In genomic region chr11:112852141-112852853, GRCh38 we compare ENCODE assay signal across 19 cellular contexts.
DNase-seq lines count a peak whose midpoint lies in the region; ATAC-seq and TF ChIP-seq lines count a peak whose summit lies in the region.
"Had no signal": no experiment of that assay in that cellular context is flagged by ENCODE, and none has a peak within 500 bp of the region (broad histone marks: within the 10 kb centered on the region; RNA-seq: fewer than 3 reads in every experiment).

No MANE protein-coding gene starts in this region.

- no peaks in the 10 kb centered on the region for H3K36me3 ChIP-seq in GM23248 (ENCODE audit: low read depth)
- H3K36me3 ChIP-seq in RWPE2 (ENCODE audit: low read depth): no peaks in the 10 kb centered on the region
- no peaks in the 10 kb centered on the region for H3K36me3 ChIP-seq in mesenchymal stem cell (ENCODE audit: control insufficient read depth in 1 of 2, insufficient read depth in 2 of 2, low read depth in 1 of 2, low read length in 2 of 2)
- no peaks in the 10 kb centered on the region for H3K36me3 ChIP-seq in left lung
- no peaks in the 10 kb centered on the region for H3K36me3 ChIP-seq in A673 (ENCODE audit: insufficient read depth, low read length, poor library complexity, severe bottlenecking)
- no peaks in the 10 kb centered on the region for H3K36me3 ChIP-seq in ascending aorta
- H3K36me3 ChIP-seq: gastroesophageal sphincter, thyroid gland had no signal

- BruUV-seq in A673 (replicated peaks; lab: Mats Ljungman, UMichigan): no TSS peak

- H3K27ac ChIP-seq in GM23248 (no peak overlapping the region), RWPE2 (ENCODE audit: poor library complexity, severe bottlenecking) (no peak overlapping the region), mesenchymal stem cell (ENCODE audit: low read length, poor library complexity, severe bottlenecking) (no peak overlapping the region), left lung (no peak overlapping the region), A673 (ENCODE audit: low read depth, low read length, poor library complexity, severe bottlenecking) (no peak overlapping the region), ascending aorta (no peak overlapping the region)
- H3K27ac ChIP-seq: gastroesophageal sphincter, thyroid gland had no signal

- TF ChIP-seq CTCF in RWPE2 (IDR thresholded peaks at IDR 0.05; ENCODE audit: poor library complexity, severe bottlenecking) (no peak), fibroblast of mammary gland (conservative IDR thresholded peaks at IDR 0.05; ENCODE audit: control insufficient read depth, insufficient read depth, low read depth, low read length) (no peak), left lung (IDR thresholded peaks at IDR 0.05) (no peak), A673 (conservative IDR thresholded peaks at IDR 0.05; ENCODE audit: low read depth, low read length) (no peak), ascending aorta (IDR thresholded peaks at IDR 0.05) (no peak)

- no peak overlapping the region for H2BK5ac ChIP-seq in mesenchymal stem cell (ENCODE audit: low read depth, low read length, poor library complexity, severe bottlenecking)

- CTCF ChIA-PET in A673 (lab: Charles Lee): no interaction called here

- peak; percentile 64 for DNase-seq in GM23248
- DNase-seq in RWPE2 (ENCODE audit: low spot score): no peak
- peak; percentile 56 for DNase-seq in fibroblast of mammary gland (ENCODE audit: low read depth)
- no peak for DNase-seq in mesenchymal stem cell
- no peak for DNase-seq in left lung
- no peak for DNase-seq in DMS153 (lab: John Stamatoyannopoulos, UW)
- DNase-seq in A673 (ENCODE audit: low spot score): no peak
- no peak for DNase-seq in ascending aorta (ENCODE audit: low spot score in 2 of 2)
- DNase-seq: activated CD4-positive, alpha-beta T cell treated with anti-CD3 and anti-CD28 coated beads, Interleukin-2, amount 50 U/mL, for 1 hour; activated T-cell treated with anti-CD3 and anti-CD28 coated beads, Interleukin-2, amount 50 U/mL, for 72 hours; amniotic stem cell; C1 segment of cervical spinal cord; islet precursor cell; naive B cell; NCI-H1694; NCI-H774; stimulated activated CD4-positive, alpha-beta T cell treated with anti-CD3 and anti-CD28 coated beads, Interleukin-2, amount 100 ng/mL, for 48 hours; thyroid gland had no signal

- H4K20me1 ChIP-seq in GM23248 (ENCODE audit: insufficient read depth): no peaks in the 10 kb centered on the region

- H3K4me3 ChIP-seq in GM23248 (no peak overlapping the region), RWPE2 (ENCODE audit: severe bottlenecking) (no peak overlapping the region), fibroblast of mammary gland (ENCODE audit: control insufficient read depth, low read depth, low read length) (no peak overlapping the region), mesenchymal stem cell (ENCODE audit: insufficient read depth in 1 of 2, low read depth in 1 of 2, low read length in 2 of 2) (peak overlapping the region in 1 of 2 experiments; percentile 50), left lung (no peak overlapping the region), A673 (ENCODE audit: low read depth, low read length, poor library complexity, severe bottlenecking) (no peak overlapping the region), ascending aorta (no peak overlapping the region)
- H3K4me3 ChIP-seq: gastroesophageal sphincter, thyroid gland had no signal

- no peaks in the 10 kb centered on the region for H3K9me2 ChIP-seq in GM23248 (ENCODE audit: insufficient read depth)

- H4K91ac ChIP-seq in mesenchymal stem cell (ENCODE audit: low read length): no peak overlapping the region

- no peak overlapping the region for H3K4me2 ChIP-seq in GM23248 (ENCODE audit: unreplicated experiment)
- H3K4me2 ChIP-seq in mesenchymal stem cell (ENCODE audit: low read length, poor library complexity, severe bottlenecking): no peak overlapping the region

- no peak overlapping the region for H4K8ac ChIP-seq in mesenchymal stem cell (ENCODE audit: low read length)

- WGBS in GM23248 (ENCODE audit: low coverage in 1 of 2, low lambda C conversion rate in 2 of 2, missing lambda C conversion rate in 2 of 2), 2 experiments: 14 to 16% methylated on average over 5 of the region's 5 CpGs
- WGBS in mesenchymal stem cell: 66% methylated on average over 5 of the region's 5 CpGs

- POLR2A ChIA-PET in A673 (lab: Charles Lee; ENCODE audit: low non-redundant PET): no interaction called here

- in situ Hi-C loops in GM23248 (cut with MboI): no loop called here

- H3K14ac ChIP-seq in mesenchymal stem cell (ENCODE audit: low read length in 2 of 2): no peak overlapping the region

- H3K4me1 ChIP-seq in GM23248 (ENCODE audit: insufficient read depth) (no peaks in the 10 kb centered on the region), RWPE2 (ENCODE audit: insufficient read depth, poor library complexity, severe bottlenecking) (peaks cover 7% of the 10 kb centered on the region), mesenchymal stem cell (ENCODE audit: control insufficient read depth, insufficient read depth, low read depth, low read length) (no peaks in the 10 kb centered on the region), left lung (no peaks in the 10 kb centered on the region), A673 (ENCODE audit: insufficient read depth, low read length, poor library complexity, severe bottlenecking) (no peaks in the 10 kb centered on the region), ascending aorta (no peaks in the 10 kb centered on the region)
- H3K4me1 ChIP-seq: gastroesophageal sphincter, thyroid gland had no signal

- no peaks in the 10 kb centered on the region for H3K79me2 ChIP-seq in GM23248 (ENCODE audit: insufficient read depth)

- no peak overlapping the region for H2BK120ac ChIP-seq in mesenchymal stem cell (ENCODE audit: low read depth, low read length)

- H2AK5ac ChIP-seq in mesenchymal stem cell (ENCODE audit: low read length, severe bottlenecking): no peak overlapping the region

- H3K9me3 ChIP-seq in GM23248 (ENCODE audit: low read depth) (no peaks in the 10 kb centered on the region), RWPE2 (ENCODE audit: severe bottlenecking) (no peaks in the 10 kb centered on the region), mesenchymal stem cell (ENCODE audit: control insufficient read depth, low read length) (no peaks in the 10 kb centered on the region), left lung (peaks cover 0 to 4% of the 10 kb centered on the region in 2 donors), A673 (ENCODE audit: low read depth, low read length, poor library complexity, severe bottlenecking) (no peaks in the 10 kb centered on the region), ascending aorta (no peaks in the 10 kb centered on the region)
- H3K9me3 ChIP-seq: gastroesophageal sphincter, thyroid gland had no signal

- H3K18ac ChIP-seq in mesenchymal stem cell (ENCODE audit: low read depth in 1 of 2, low read length in 2 of 2): no peak overlapping the region

- intact Hi-C loops in left lung (cut with DNase I) (no loop called here), A673 (cut with micrococcal nuclease; ENCODE audit: unreplicated experiment) (no loop called here), ascending aorta (cut with DNase I) (no loop called here)

- H3K27me3 ChIP-seq in GM23248 (replicated peaks; ENCODE audit: insufficient read depth): 0 out of 2 replicates have a peak, but pooled peaks cover 4% of the 10 kb centered on the region
- H3K27me3 ChIP-seq in RWPE2 (ENCODE audit: insufficient read depth, poor library complexity, severe bottlenecking): peaks cover 11% of the 10 kb centered on the region
- no peaks in the 10 kb centered on the region for H3K27me3 ChIP-seq in mesenchymal stem cell (ENCODE audit: control insufficient read depth in 1 of 2, insufficient read depth in 1 of 2, low read length in 2 of 2)
- H3K27me3 ChIP-seq in left lung: no peaks in the 10 kb centered on the region
- peaks cover 24% of the 10 kb centered on the region for H3K27me3 ChIP-seq in A673 (replicated peaks; ENCODE audit: insufficient read depth, low read depth, low read length, poor library complexity)
- H3K27me3 ChIP-seq in ascending aorta: no peaks in the 10 kb centered on the region
- H3K27me3 ChIP-seq: gastroesophageal sphincter, thyroid gland had no signal

- H3K23ac ChIP-seq in mesenchymal stem cell (ENCODE audit: low read length in 2 of 2): no peak overlapping the region

- H3K9ac ChIP-seq in GM23248 (no peak overlapping the region), mesenchymal stem cell (ENCODE audit: low read length) (peak overlapping the region; percentile 81)

- H2BK12ac ChIP-seq in mesenchymal stem cell (ENCODE audit: low read length in 2 of 2): no peak overlapping the region

- no peaks in the 10 kb centered on the region for H3K79me1 ChIP-seq in mesenchymal stem cell (replicated peaks; ENCODE audit: low read length, poor library complexity, severe bottlenecking)

- peak; percentile 54; the same call in 1 of the 3 replicates for ATAC-seq in RWPE2 (ENCODE audit: low read depth)
- ATAC-seq in left lung: no peak
- ATAC-seq: activated T-cell treated with anti-CD3 and anti-CD28 coated beads, Interleukin-2, amount 50 U/mL, for 72 hours; gastroesophageal sphincter had no signal

- no peaks in the 10 kb centered on the region for H3F3A ChIP-seq in GM23248 (ENCODE audit: insufficient read depth)

- H2BK15ac ChIP-seq in mesenchymal stem cell (ENCODE audit: low read depth, poor library complexity, severe bottlenecking): no peak overlapping the region

- no peak overlapping the region for H2AFZ ChIP-seq in GM23248
- H2AFZ ChIP-seq in mesenchymal stem cell (ENCODE audit: low read depth, low read length): no peak overlapping the region

- no peak overlapping the region for H3K4ac ChIP-seq in mesenchymal stem cell (ENCODE audit: low read depth in 1 of 2, low read length in 2 of 2)

Comparison
In these comparisons a context has a peak if more than half of its experiments do, and no peak if none do; other contexts are left out.
1. DNase-seq: peak in GM23248 (single experiment) and fibroblast of mammary gland (single experiment); none in RWPE2 (single experiment), mesenchymal stem cell (single experiment), left lung (0 of 2), DMS153 (single experiment), A673 (single experiment) and ascending aorta (0 of 2).